8 cellular contexts compared by ENCODE assay signal in the genomic region with DNA sequence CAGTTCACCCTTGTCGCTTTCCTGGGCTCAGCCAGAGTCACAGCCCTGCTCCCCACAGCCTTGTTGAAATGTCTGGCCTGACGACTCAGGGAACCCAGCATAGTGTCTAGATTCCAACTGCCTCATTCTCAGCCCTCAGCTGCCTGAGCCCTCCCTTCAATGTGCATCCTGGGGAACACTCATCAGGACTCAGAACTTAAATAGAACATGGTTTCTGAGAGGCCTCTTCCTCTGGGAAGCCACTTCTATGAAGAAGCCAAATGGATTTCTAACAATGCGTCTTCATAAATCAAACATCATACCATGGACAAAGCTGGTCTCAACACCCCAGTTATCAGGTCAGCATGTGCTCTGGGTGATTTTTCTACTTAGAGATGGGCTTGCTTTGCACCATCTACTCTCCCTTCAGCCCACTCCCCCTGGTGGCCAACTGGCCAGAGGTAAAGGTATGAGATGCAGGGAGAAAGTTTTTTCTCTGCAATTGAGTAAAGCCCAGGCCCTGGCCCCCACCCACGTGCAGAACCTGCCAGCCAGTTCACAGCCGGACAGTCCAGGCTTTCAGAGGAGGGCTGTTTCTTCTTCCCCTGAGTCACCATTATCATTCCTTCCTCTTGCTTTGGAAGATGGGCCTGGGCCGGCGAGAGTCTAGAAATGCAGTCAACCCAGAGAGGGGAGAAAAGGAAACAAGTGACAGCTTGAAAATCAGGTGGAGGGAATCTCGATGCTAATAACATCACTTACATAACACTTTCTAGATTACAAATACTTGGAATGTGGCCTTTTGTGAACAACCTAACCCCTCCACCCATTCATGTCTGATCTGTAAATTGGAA. TPM values are rescaled to one million over a fixed set of nuclear protein-coding genes. Genes with fewer than 3 reads are reported as not detected.
A peak's percentile ranks its signal among the peaks of the same experiment; 100 is the strongest.
DNase-seq lines count a peak whose midpoint lies in the region; ATAC-seq lines count a peak whose summit lies in the region.

No MANE protein-coding gene starts in this region.

- intact Hi-C loops in left cardiac atrium (cut with DNase I), result loop anchor here (5.0 to 10.0 kb wide), 2 partner anchors 103 to 264 kb away; partner anchors contain the start of gene KLHDC9 (in 2 of the 2)

- ATAC-seq in HG03354 (IDR thresholded peaks at IDR 0.05; ENCODE audit: poor library complexity, severe bottlenecking, unreplicated experiment) (peak; percentile 56), left cardiac atrium (peak; percentile 55 to 84), HG02588 (IDR thresholded peaks at IDR 0.05; ENCODE audit: unreplicated experiment) (no peak), HG03196 (IDR thresholded peaks at IDR 0.05; ENCODE audit: unreplicated experiment) (no peak)

- in situ Hi-C loops in SK-MEL-5 (cut with HindIII; ENCODE audit: low pct_unique_long_range_greater_than_20kb, low sequenced_read_pairs), result no loop called here

- DNase-seq in DMS153 (lab: John Stamatoyannopoulos, UW), result peak; percentile 44
- DNase-seq in SK-MEL-5 (ENCODE audit: low read depth, low spot score), result peak; percentile 85
- peak; percentile 70 for DNase-seq in activated gamma-delta T cell treated with anti-CD3 and anti-CD28 coated beads, Interleukin-2, amount 50 U/mL, for 16 hours (ENCODE audit: low read depth)
- DNase-seq in left cardiac atrium, result peak; percentile 69
- DNase-seq in stimulated activated CD4-positive, alpha-beta T cell treated with anti-CD3 and anti-CD28 coated beads, Interleukin-12 subunit alpha, Interleukin-12 subunit beta, amount 100 ng/mL, for 4 hours, result peak; percentile 75

RNA-seq across cellular contexts. Expression of gene CD244, which starts 32.1 kb away (rescaled TPM):
- 0.05 TPM in 2 replicates for total RNA-seq in SK-MEL-5 (2014; rRNA removed; shearing (Covaris generic))
- polyA plus RNA-seq in SK-MEL-5 (2015; cell fraction: cytosol; rRNA removed), result 0.04 and 0.10 TPM in 2 replicates
- 0.19 TPM in 1 of 2 replicates, not detected in the other for polyA plus RNA-seq in SK-MEL-5 (2015; cell fraction: nucleus; rRNA removed)
- total RNA-seq in left cardiac atrium, result under 1 TPM; 0.50 to 0.80 TPM

RNA-seq across cellular contexts. Expression of gene LY9, which starts 34.6 kb away (rescaled TPM):
- total RNA-seq in SK-MEL-5 (2014; rRNA removed; shearing (Covaris generic)), result not detected in 2 replicates
- polyA plus RNA-seq in SK-MEL-5 (2015; cell fraction: cytosol; rRNA removed), result not detected in 2 replicates
- polyA plus RNA-seq in SK-MEL-5 (2015; cell fraction: nucleus; rRNA removed), result not detected in 2 replicates
- under 1 TPM; 0.65 to 0.71 TPM for total RNA-seq in left cardiac atrium

RNA-seq across cellular contexts. Expression of gene ITLN1, which starts 54.4 kb away (rescaled TPM):
- total RNA-seq in SK-MEL-5 (2014; rRNA removed; shearing (Covaris generic)), result not detected in 2 replicates
- polyA plus RNA-seq in SK-MEL-5 (2015; cell fraction: cytosol; rRNA removed), result not detected in 2 replicates
- not detected in 2 replicates for polyA plus RNA-seq in SK-MEL-5 (2015; cell fraction: nucleus; rRNA removed)
- total RNA-seq in left cardiac atrium, result 100 to 1,000 TPM; 143 to 389 TPM

Comparison
In these comparisons a context has a peak if more than half of its experiments do, and no peak if none do; other contexts are left out.
1. ATAC-seq: peak in HG03354 (single experiment) and left cardiac atrium (2 of 2); none in HG02588 (single experiment) and HG03196 (single experiment).
2. RNA of gene ITLN1, which starts 54.4 kb away (total RNA-seq): 143 to 389 TPM in left cardiac atrium; not detected in SK-MEL-5; every median in the first group is over 100 times any median in the second.
3. Peak in every context shown above with its lines, with median percentiles within 50 percentile points of each other: DNase-seq.